9 cellular contexts compared by ENCODE assay signal in the genomic region with DNA sequence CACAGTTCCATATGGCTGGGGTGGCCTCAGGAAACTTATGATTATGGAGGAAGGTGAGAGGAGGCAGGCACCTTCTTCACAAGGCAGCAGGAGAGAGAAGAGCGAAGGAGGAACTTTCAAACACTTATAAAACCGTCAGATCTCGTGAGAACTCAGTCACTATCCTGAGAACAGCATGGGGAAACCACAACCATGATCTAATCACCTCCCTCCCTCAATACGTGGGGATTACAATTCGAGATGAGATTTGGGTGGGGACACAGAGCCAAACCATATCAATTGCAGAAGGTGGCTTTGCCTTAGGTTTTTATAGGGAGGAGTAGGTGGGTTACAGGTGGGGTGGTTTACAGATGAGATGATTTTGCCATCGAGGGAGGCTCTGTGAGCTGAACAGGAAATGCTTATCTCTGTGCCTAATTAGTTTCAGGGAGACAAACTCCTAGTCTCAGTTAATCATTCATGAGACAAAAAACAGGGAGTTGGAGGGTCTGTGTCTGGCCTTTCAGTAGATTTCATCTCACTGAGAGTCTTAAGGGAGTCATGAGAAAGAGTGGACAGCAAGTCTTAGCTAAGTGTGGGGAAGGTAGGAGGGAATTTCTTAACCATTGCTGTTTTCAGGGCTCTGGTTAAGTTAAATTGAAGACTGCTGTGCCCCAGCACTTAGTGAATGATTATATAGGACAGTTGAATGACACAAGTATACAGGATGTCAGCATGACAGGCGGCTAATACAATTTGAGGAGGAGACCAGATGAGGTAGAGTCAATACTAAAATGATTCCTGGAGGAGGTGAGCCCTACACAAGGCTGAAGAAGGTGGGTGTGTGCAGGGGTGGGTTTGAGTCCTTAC. TPM values are rescaled to one million over a fixed set of nuclear protein-coding genes. Genes with fewer than 3 reads are reported as not detected.
DNase-seq lines count a peak whose midpoint lies in the region; ATAC-seq and TF ChIP-seq lines count a peak whose summit lies in the region.
"Had no signal": no experiment of that assay in that cellular context is flagged by ENCODE, and none has a peak within 500 bp of the region (broad histone marks: within the 10 kb centered on the region; RNA-seq: fewer than 3 reads in every experiment).

No MANE protein-coding gene starts in this region.

- no peak for TF ChIP-seq CTCF in psoas muscle (IDR thresholded peaks at IDR 0.05)

- 61 to 66% (median 65%) methylated on average over 7 of the region's 7 CpGs for WGBS in psoas muscle, 3 donors

- H3K27ac ChIP-seq in psoas muscle, result peak overlapping the region; percentile 37

- H3K4me3 Mint-ChIP-seq in central memory CD8-positive, alpha-beta T cell, result peak overlapping the region; percentile 53
- H3K4me3 Mint-ChIP-seq: activated B cell treated with CpG ODN at 0.5 μM for 24 hours had no signal

- peaks cover 18% of the 10 kb centered on the region for H3K27me3 Mint-ChIP-seq in central memory CD8-positive, alpha-beta T cell

- no peaks in the 10 kb centered on the region for H3K36me3 ChIP-seq in psoas muscle (ENCODE audit: insufficient read depth in 1 of 2, low read depth in 1 of 2)

- H3K4me3 ChIP-seq in psoas muscle, result no peak overlapping the region

- H3K9me3 ChIP-seq in psoas muscle, result no peaks in the 10 kb centered on the region

- H3K4me1 Mint-ChIP-seq in central memory CD8-positive, alpha-beta T cell, result peaks cover 27% of the 10 kb centered on the region

- intact Hi-C loops in psoas muscle (cut with DNase I), result no loop called here
- intact Hi-C loops in head of caudate nucleus (cut with DNase I), result no loop called here

- ATAC-seq in GM19043 (IDR thresholded peaks at IDR 0.05; ENCODE audit: low read depth, unreplicated experiment) (peak; percentile 76), HG02938 (IDR thresholded peaks at IDR 0.05; ENCODE audit: unreplicated experiment) (peak; percentile 82), psoas muscle (peak in 1 of 4 donors; percentile 4), HG02870 (IDR thresholded peaks at IDR 0.05; ENCODE audit: unreplicated experiment) (no peak)
- ATAC-seq in central memory CD8-positive, alpha-beta T cell (replicated peaks; ENCODE audit: extremely low read depth, poor library complexity, severe bottlenecking), result no peak

- peak overlapping the region; percentile 72 for H3K27ac Mint-ChIP-seq in central memory CD8-positive, alpha-beta T cell (ENCODE audit: low read depth)
- H3K27ac Mint-ChIP-seq: activated B cell treated with CpG ODN at 0.5 μM for 24 hours had no signal

- H3K4me1 ChIP-seq in psoas muscle, result peaks cover 20% of the 10 kb centered on the region

- H3K36me3 Mint-ChIP-seq in central memory CD8-positive, alpha-beta T cell (ENCODE audit: insufficient read depth), result peaks cover 2% of the 10 kb centered on the region

- H3K27me3 ChIP-seq in psoas muscle (ENCODE audit: insufficient read depth in 3 of 3, low read length in 2 of 3), result no peaks in the 10 kb centered on the region

- H3K9me3 Mint-ChIP-seq in central memory CD8-positive, alpha-beta T cell, result no peaks in the 10 kb centered on the region
- H3K9me3 Mint-ChIP-seq: activated B cell treated with CpG ODN at 0.5 μM for 24 hours had no signal

- no peak for DNase-seq in central memory CD8-positive, alpha-beta T cell (ENCODE audit: low spot score in 2 of 2)
- no peak for DNase-seq in psoas muscle
- DNase-seq in dedifferentiated amniotic fluid mesenchymal stem cell (ENCODE audit: extremely low spot score), result no peak
- no peak for DNase-seq in NCI-H1417 treated with DMSO at 0.1 percent for 48 hours (lab: John Stamatoyannopoulos, UW)
- no peak for DNase-seq in head of caudate nucleus
- DNase-seq: activated B cell treated with CpG ODN at 0.5 μM for 24 hours had no signal

RNA-seq across cellular contexts. Expression of a gene that starts 47.7 kb away (rescaled TPM):
- total RNA-seq in psoas muscle, result 10 to 100 TPM; 81.4 to 91.6 (median 83.3) TPM
- 10 to 100 TPM; 71.4 to 89.7 (median 72.4) TPM for polyA plus RNA-seq in psoas muscle

RNA-seq across cellular contexts. Expression of a gene that starts 47.9 kb away (rescaled TPM):
- total RNA-seq in psoas muscle, result under 1 TPM; 0.30 to 0.82 (median 0.53) TPM
- under 1 TPM; 0.15 to 0.91 (median 0.63) TPM for polyA plus RNA-seq in psoas muscle

Comparison
In these comparisons a context has a peak if more than half of its experiments do, and no peak if none do; other contexts are left out.
1. ATAC-seq: peak in GM19043 (single experiment) and HG02938 (single experiment); none in central memory CD8-positive, alpha-beta T cell (single experiment) and HG02870 (single experiment).